ENCODE assay signal across 11 cellular contexts in the genomic region with DNA sequence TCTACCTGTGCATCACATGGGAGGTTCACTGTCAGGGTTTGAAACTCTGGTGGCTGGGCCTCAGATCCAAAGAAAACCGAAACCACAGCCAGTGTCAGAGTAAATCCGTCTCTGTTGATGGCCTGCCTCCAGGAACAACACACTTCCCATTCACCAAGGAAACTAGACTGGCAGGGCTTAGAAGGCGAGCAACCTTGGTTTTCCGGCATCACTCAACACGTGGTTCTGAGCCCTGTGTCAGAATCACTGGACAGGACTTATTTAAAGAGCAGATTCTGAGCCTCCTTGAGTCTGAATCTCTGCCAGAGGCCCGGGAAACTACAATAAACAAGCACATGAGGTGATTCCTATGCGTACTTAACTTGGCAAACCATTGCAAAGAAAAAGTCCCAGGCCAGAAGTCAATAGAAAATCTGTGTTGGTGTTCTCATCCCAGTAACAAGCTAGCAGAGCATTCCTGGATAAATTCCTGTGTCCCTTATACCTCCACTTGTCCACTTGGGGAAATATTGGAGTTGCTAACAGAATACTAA.
DNase-seq lines count a peak whose midpoint lies in the region; ATAC-seq and TF ChIP-seq lines count a peak whose summit lies in the region.
"Had no signal": no experiment of that assay in that cellular context is flagged by ENCODE, and none has a peak within 500 bp of the region (broad histone marks: within the 10 kb centered on the region; RNA-seq: fewer than 3 reads in every experiment).

No MANE protein-coding gene starts in this region.

- ATAC-seq in HG02610 (IDR thresholded peaks at IDR 0.05; ENCODE audit: unreplicated experiment): no peak
- ATAC-seq: stimulated activated naive CD8-positive, alpha-beta T cell treated with anti-CD3 and anti-CD28 coated beads, Interleukin-15, amount 100 ng/mL, for 72 hours had no signal

- no peak for TF ChIP-seq CTCF in 22Rv1 (IDR thresholded peaks at IDR 0.05)
- no peak for TF ChIP-seq CTCF in Peyer's patch (IDR thresholded peaks at IDR 0.05)
- no peak for TF ChIP-seq CTCF in fibroblast of lung (conservative IDR thresholded peaks at IDR 0.05 in 1 of 2, IDR thresholded peaks at IDR 0.05 in 1 of 2; ENCODE audit: low read depth in 1 of 2, low read length in 2 of 2)
- no peak for TF ChIP-seq CTCF in neural progenitor cell (IDR thresholded peaks at IDR 0.05)
- no peak for TF ChIP-seq CTCF in endothelial cell (IDR thresholded peaks at IDR 0.05; ENCODE audit: unreplicated experiment)

- H3K9ac ChIP-seq in fibroblast of lung (ENCODE audit: insufficient read depth, low read length) (no peak overlapping the region), neural progenitor cell (no peak overlapping the region)

- H3K4me2 ChIP-seq in fibroblast of lung (ENCODE audit: extremely low read depth, insufficient read depth, low read length): peak overlapping the region; percentile 83
- H3K4me2 ChIP-seq in neural progenitor cell: no peak overlapping the region

- H3F3A ChIP-seq in neural progenitor cell (ENCODE audit: low read depth): no peaks in the 10 kb centered on the region

- no peaks in the 10 kb centered on the region for H3K27me3 ChIP-seq in Peyer's patch
- no peaks in the 10 kb centered on the region for H3K27me3 ChIP-seq in fibroblast of lung (ENCODE audit: control insufficient read depth, insufficient read depth, low read length)
- no peaks in the 10 kb centered on the region for H3K27me3 ChIP-seq in neural progenitor cell

- H2AFZ ChIP-seq in fibroblast of lung (ENCODE audit: low read length) (peak overlapping the region; percentile 82), neural progenitor cell (replicated peaks) (peak overlapping the region; percentile 76)

- H4K20me1 ChIP-seq in fibroblast of lung (ENCODE audit: control insufficient read depth, extremely low read depth, insufficient read depth, low read length): no peaks in the 10 kb centered on the region
- H4K20me1 ChIP-seq in neural progenitor cell (ENCODE audit: low read depth): no peaks in the 10 kb centered on the region

- H3K36me3 Mint-ChIP-seq in neural progenitor cell: no peaks in the 10 kb centered on the region
- no peaks in the 10 kb centered on the region for H3K36me3 Mint-ChIP-seq in endothelial cell (ENCODE audit: low read depth, unreplicated experiment)

- DNase-seq in Peyer's patch: no peak
- peak; percentile 89 to 95 for DNase-seq in fibroblast of lung (ENCODE audit: low read depth in 2 of 2)
- no peak for DNase-seq in neural progenitor cell (ENCODE audit: low spot score)
- DNase-seq in activated effector memory CD4-positive, alpha-beta T cell treated with anti-CD3 and anti-CD28 coated beads, Interleukin-2, amount 50 U/mL, for 16 hours: no peak
- no peak for DNase-seq in endothelial cell (ENCODE audit: low spot score)
- DNase-seq in T1000 (lab: John Stamatoyannopoulos, UW): no peak
- DNase-seq: activated CD4-positive, CD25-positive, alpha-beta regulatory T cell treated with anti-CD3 and anti-CD28 coated beads, Interleukin-2, amount 50 U/mL, for 72 hours; NCI-H2227 treated with DMSO at 0.1 percent for 48 hours; stimulated activated naive CD8-positive, alpha-beta T cell treated with anti-CD3 and anti-CD28 coated beads, Interleukin-15, amount 100 ng/mL, for 72 hours had no signal

- H3K27ac Mint-ChIP-seq in neural progenitor cell (no peak overlapping the region), endothelial cell (ENCODE audit: unreplicated experiment) (no peak overlapping the region)
- H3K27ac Mint-ChIP-seq: stimulated activated naive CD8-positive, alpha-beta T cell treated with anti-CD3 and anti-CD28 coated beads, Interleukin-15, amount 100 ng/mL, for 72 hours had no signal

- H3K79me2 ChIP-seq in fibroblast of lung (ENCODE audit: control insufficient read depth, insufficient read depth, low read length) (no peaks in the 10 kb centered on the region), neural progenitor cell (ENCODE audit: low read depth) (no peaks in the 10 kb centered on the region)

- H3K9me3 Mint-ChIP-seq in neural progenitor cell (no peaks in the 10 kb centered on the region), endothelial cell (ENCODE audit: unreplicated experiment) (no peaks in the 10 kb centered on the region)
- H3K9me3 Mint-ChIP-seq: stimulated activated naive CD8-positive, alpha-beta T cell treated with anti-CD3 and anti-CD28 coated beads, Interleukin-15, amount 100 ng/mL, for 72 hours had no signal

- H3K4me1 ChIP-seq in Peyer's patch: peaks cover 0 to 8% (median 0%) of the 10 kb centered on the region in 4 donors
- peaks cover 2% of the 10 kb centered on the region for H3K4me1 ChIP-seq in fibroblast of lung (ENCODE audit: control insufficient read depth, extremely low read depth, insufficient read depth, low read length)
- peaks cover 3% of the 10 kb centered on the region for H3K4me1 ChIP-seq in neural progenitor cell

- H3K4me1 Mint-ChIP-seq in neural progenitor cell (peaks cover 4% of the 10 kb centered on the region), endothelial cell (ENCODE audit: unreplicated experiment) (peaks cover 8% of the 10 kb centered on the region)
- H3K4me1 Mint-ChIP-seq: stimulated activated naive CD8-positive, alpha-beta T cell treated with anti-CD3 and anti-CD28 coated beads, Interleukin-15, amount 100 ng/mL, for 72 hours had no signal

- H3K36me3 ChIP-seq in Peyer's patch (no peaks in the 10 kb centered on the region), fibroblast of lung (ENCODE audit: control insufficient read depth, insufficient read depth, low read length) (no peaks in the 10 kb centered on the region), neural progenitor cell (no peaks in the 10 kb centered on the region)

- H3K4me3 Mint-ChIP-seq in neural progenitor cell (no peak overlapping the region), endothelial cell (ENCODE audit: unreplicated experiment) (no peak overlapping the region)
- H3K4me3 Mint-ChIP-seq: stimulated activated naive CD8-positive, alpha-beta T cell treated with anti-CD3 and anti-CD28 coated beads, Interleukin-15, amount 100 ng/mL, for 72 hours had no signal

- H3K27me3 Mint-ChIP-seq in neural progenitor cell (ENCODE audit: insufficient read depth, low read depth): no peaks in the 10 kb centered on the region
- H3K27me3 Mint-ChIP-seq in endothelial cell (ENCODE audit: unreplicated experiment): peaks cover 6% of the 10 kb centered on the region

- TF ChIP-seq POLR2A in Peyer's patch (IDR thresholded peaks at IDR 0.05): no peak

- peak overlapping the region; percentile 51 for H3K27ac ChIP-seq in 22Rv1
- H3K27ac ChIP-seq in Peyer's patch: peak overlapping the region; percentile 8 to 83 (median 70)
- H3K27ac ChIP-seq in fibroblast of lung (ENCODE audit: insufficient read depth, low read length): peak overlapping the region; percentile 63
- H3K27ac ChIP-seq in neural progenitor cell: no peak overlapping the region

- H3K9me3 ChIP-seq in Peyer's patch: no peaks in the 10 kb centered on the region
- no peaks in the 10 kb centered on the region for H3K9me3 ChIP-seq in fibroblast of lung (ENCODE audit: control insufficient read depth, insufficient read depth, low read depth, low read length)
- H3K9me3 ChIP-seq in neural progenitor cell (ENCODE audit: low read depth): no peaks in the 10 kb centered on the region

- H3K4me3 ChIP-seq in Peyer's patch: no peak overlapping the region
- H3K4me3 ChIP-seq in fibroblast of lung (replicated peaks in 1 of 4; ENCODE audit: control extremely low read depth in 1 of 4, insufficient read depth in 1 of 4, low read depth in 3 of 4, low read length in 4 of 4): peak overlapping the region in 3 of 4 experiments; percentile 11 to 36 (median 23)
- no peak overlapping the region for H3K4me3 ChIP-seq in neural progenitor cell

Comparison
In these comparisons a context has a peak if more than half of its experiments do, and no peak if none do; other contexts are left out.
1. DNase-seq: peak in fibroblast of lung (2 of 2); none in Peyer's patch (0 of 3), neural progenitor cell (single experiment), activated effector memory CD4-positive, alpha-beta T cell treated with anti-CD3 and anti-CD28 coated beads, Interleukin-2, amount 50 U/mL, for 16 hours (single experiment), endothelial cell (single experiment) and T1000 (single experiment).
2. H3K4me3 ChIP-seq: peak in fibroblast of lung (3 of 4); none in Peyer's patch (0 of 4) and neural progenitor cell (single experiment).